Comparison of ENCODE assay signal across 29 cellular contexts in genomic region chr12:113719911-113720591, GRCh38.
"Had no signal": no experiment of that assay in that cellular context is flagged by ENCODE, and none has a peak within 500 bp of the region (broad histone marks: within the 10 kb centered on the region; RNA-seq: fewer than 3 reads in every experiment).

No MANE protein-coding gene starts in this region.

- H3K79me2 ChIP-seq: hepatocyte had no signal

- H3K9me3 ChIP-seq: gastrocnemius medialis, left lung, neutrophil, pancreas, suprapubic skin, transverse colon, upper lobe of right lung, uterus had no signal

- H3K4me3 Mint-ChIP-seq: mesothelial cell of epicardium; naive thymus-derived CD8-positive, alpha-beta T cell; nephron progenitor cell; stimulated activated naive CD8-positive, alpha-beta T cell treated with anti-CD3 and anti-CD28 coated beads, Interleukin-15, amount 100 ng/mL, for 72 hours had no signal

- H3K36me3 ChIP-seq: gastrocnemius medialis, heart left ventricle, left lung, neutrophil, pancreas, suprapubic skin, transverse colon, upper lobe of right lung, uterus had no signal

- DNase-seq: dorsolateral prefrontal cortex; effector CD4-positive, alpha-beta T cell; foreskin fibroblast; gastrocnemius medialis; heart left ventricle; left cardiac atrium; left lung; mesenchymal stem cell; naive thymus-derived CD8-positive, alpha-beta T cell; nephron progenitor cell; pancreas; stimulated activated CD4-positive, alpha-beta T cell treated with anti-CD3 and anti-CD28 coated beads, Interleukin-12 subunit alpha, Interleukin-12 subunit beta, amount 100 ng/mL, for 4 hours; stimulated activated CD4-positive, alpha-beta T cell treated with anti-CD3 and anti-CD28 coated beads, Interleukin-1b, Interleukin-23, amount 100 ng/mL, for 48 hours; stimulated activated CD4-positive, alpha-beta T cell treated with anti-CD3 and anti-CD28 coated beads, Interleukin-4, amount 100 ng/mL, for 1 hour; stimulated activated CD8-positive, alpha-beta memory T cell treated with anti-CD3 and anti-CD28 coated beads, Interleukin-4, amount 100 ng/mL, for 48 hours; stimulated activated naive CD4-positive, alpha-beta T cell; stimulated activated naive CD8-positive, alpha-beta T cell treated with anti-CD3 and anti-CD28 coated beads, Interleukin-15, amount 100 ng/mL, for 72 hours; transverse colon; upper lobe of right lung; uterus had no signal

- H3K9me3 Mint-ChIP-seq: mesothelial cell of epicardium; naive thymus-derived CD8-positive, alpha-beta T cell; nephron progenitor cell; stimulated activated naive CD8-positive, alpha-beta T cell treated with anti-CD3 and anti-CD28 coated beads, Interleukin-15, amount 100 ng/mL, for 72 hours had no signal

- H3K4me1 Mint-ChIP-seq: mesothelial cell of epicardium; naive thymus-derived CD8-positive, alpha-beta T cell; stimulated activated naive CD8-positive, alpha-beta T cell treated with anti-CD3 and anti-CD28 coated beads, Interleukin-15, amount 100 ng/mL, for 72 hours had no signal

- H3K4me3 ChIP-seq: dorsolateral prefrontal cortex, gastrocnemius medialis, heart left ventricle, hepatocyte, left lung, pancreas, smooth muscle cell, suprapubic skin, transverse colon, upper lobe of right lung, uterus had no signal

- H3K27ac Mint-ChIP-seq: mesothelial cell of epicardium; naive thymus-derived CD8-positive, alpha-beta T cell; nephron progenitor cell had no signal

- FAIRE-seq: colon, pancreas had no signal

- H3K4me2 ChIP-seq: hepatocyte, smooth muscle cell had no signal

- H3K27ac ChIP-seq: dorsolateral prefrontal cortex, epithelial cell of prostate, gastrocnemius medialis, heart left ventricle, hepatocyte, left lung, neutrophil, pancreas, suprapubic skin, transverse colon, upper lobe of right lung, uterus had no signal

- H2AFZ ChIP-seq: hepatocyte had no signal

- H3K4me1 ChIP-seq: gastrocnemius medialis, heart left ventricle, left lung, pancreas, suprapubic skin, transverse colon, upper lobe of right lung, uterus had no signal

- H3K27me3 ChIP-seq: hepatocyte, pancreas, uterus had no signal

- H3K36me3 Mint-ChIP-seq: mesothelial cell of epicardium; naive thymus-derived CD8-positive, alpha-beta T cell had no signal

- ATAC-seq: esophagus mucosa; gastrocnemius medialis; heart left ventricle; left cardiac atrium; left lung; naive thymus-derived CD8-positive, alpha-beta T cell; pancreas; sciatic nerve; stimulated activated naive CD8-positive, alpha-beta T cell treated with anti-CD3 and anti-CD28 coated beads, Interleukin-15, amount 100 ng/mL, for 72 hours; upper lobe of right lung had no signal
